Comparison of ENCODE assay signal across 19 cellular contexts in genomic region chr1:156111355-156111962, GRCh38. TPM values are rescaled to one million over a fixed set of nuclear protein-coding genes. Genes with fewer than 3 reads are reported as not detected.
DNase-seq lines count a peak whose midpoint lies in the region; ATAC-seq and TF ChIP-seq lines count a peak whose summit lies in the region.
"Had no signal": no experiment of that assay in that cellular context is flagged by ENCODE, and none has a peak within 500 bp of the region (broad histone marks: within the 10 kb centered on the region; RNA-seq: fewer than 3 reads in every experiment).

No MANE protein-coding gene starts in this region.

- H4K8ac ChIP-seq in mesenchymal stem cell (ENCODE audit: low read length) = no peak overlapping the region

- 80% methylated on average over 4 of the region's 4 CpGs for WGBS in SK-N-SH (ENCODE audit: low lambda C conversion rate)
- 90% methylated on average over 4 of the region's 4 CpGs for WGBS in mesenchymal stem cell
- 46 to 53% methylated on average over 4 of the region's 4 CpGs for WGBS in thyroid gland, 2 donors

- no peak for TF ChIP-seq RAD21 in SK-N-SH (IDR thresholded peaks at IDR 0.05; ENCODE audit: low read length)

- intact Hi-C loops in thyroid gland (cut with DNase I) = no loop called here

- H4K20me1 ChIP-seq in SK-N-SH (ENCODE audit: insufficient read depth) = peaks cover 19% of the 10 kb centered on the region

- peaks cover 9% of the 10 kb centered on the region for H3K79me1 ChIP-seq in mesenchymal stem cell (replicated peaks; ENCODE audit: low read length, poor library complexity, severe bottlenecking)

- H2AK5ac ChIP-seq in mesenchymal stem cell (ENCODE audit: low read length, severe bottlenecking) = no peak overlapping the region

- H3K4me1 ChIP-seq in SK-N-SH (ENCODE audit: control insufficient read depth in 1 of 2, insufficient read depth in 2 of 2, low read depth in 1 of 2, low read length in 1 of 2) (peaks cover 19 to 41% of the 10 kb centered on the region in 2 experiments; a peak in 3 of 4 replicates), mesenchymal stem cell (ENCODE audit: control insufficient read depth, insufficient read depth, low read depth, low read length) (peaks cover 29% of the 10 kb centered on the region), thyroid gland (peaks cover 16 to 49% of the 10 kb centered on the region in 2 donors)

- H3K4me3 Mint-ChIP-seq in brain = peak overlapping the region in 1 of 5 experiments; percentile 71
- H3K4me3 Mint-ChIP-seq: CD4-positive, alpha-beta T cell had no signal

- no peaks in the 10 kb centered on the region for H3K9me3 Mint-ChIP-seq in brain
- H3K9me3 Mint-ChIP-seq: CD4-positive, alpha-beta T cell had no signal

- DNase-seq in SK-N-SH = no peak
- no peak for DNase-seq in mesenchymal stem cell
- no peak for DNase-seq in thyroid gland
- DNase-seq in NCI-H1436 treated with DMSO at 0.1 percent for 48 hours (lab: John Stamatoyannopoulos, UW) = no peak
- no peak for DNase-seq in hippocampal formation (lab: John Stamatoyannopoulos, UW)
- DNase-seq in GM10248 (ENCODE audit: extremely low spot score) = no peak
- DNase-seq: activated CD4-positive, alpha-beta T cell treated with anti-CD3 and anti-CD28 coated beads for 1 hour; activated gamma-delta T cell treated with Interleukin-2 at 50 U/mL for 16 hours; CD4-positive, alpha-beta T cell; cortex of kidney; GM23248; heart left ventricle; NCI-H1417 treated with DMSO at 0.1 percent for 48 hours; NCI-H446 treated with DMSO at 0.1 percent for 48 hours; SHP77 had no signal

- H3K9ac ChIP-seq in SK-N-SH (no peak overlapping the region), mesenchymal stem cell (ENCODE audit: low read length) (peak overlapping the region; percentile 40)

- H2BK120ac ChIP-seq in mesenchymal stem cell (ENCODE audit: low read depth, low read length) = no peak overlapping the region

- peaks cover 0 to 11% of the 10 kb centered on the region in 2 experiments for H3K36me3 ChIP-seq in SK-N-SH (replicated peaks in 1 of 2; ENCODE audit: control insufficient read depth in 1 of 2, insufficient read depth in 2 of 2, low read length in 1 of 2)
- no peaks in the 10 kb centered on the region for H3K36me3 ChIP-seq in mesenchymal stem cell (ENCODE audit: control insufficient read depth in 1 of 2, insufficient read depth in 2 of 2, low read depth in 1 of 2, low read length in 2 of 2)
- no peaks in the 10 kb centered on the region for H3K36me3 ChIP-seq in thyroid gland
- H3K36me3 ChIP-seq: heart left ventricle had no signal

- no peak for TF ChIP-seq EP300 in SK-N-SH (IDR thresholded peaks at IDR 0.05; ENCODE audit: borderline replicate concordance in 1 of 2, low read depth in 1 of 2, low read length in 1 of 2)

- H3K4me3 ChIP-seq in SK-N-SH (ENCODE audit: low read depth in 2 of 2, low read length in 1 of 2) (no peak overlapping the region), mesenchymal stem cell (ENCODE audit: insufficient read depth in 1 of 2, low read depth in 1 of 2, low read length in 2 of 2) (no peak overlapping the region), thyroid gland (replicated peaks in 1 of 3) (no peak overlapping the region)
- H3K4me3 ChIP-seq: GM23248, heart left ventricle, skin epidermis had no signal

- H3K79me2 ChIP-seq in SK-N-SH (ENCODE audit: insufficient read depth) = peaks cover 30% of the 10 kb centered on the region

- 0 out of 2 replicates have a peak overlapping the region, but pooled peaks have one; percentile 95 for H3K4me2 ChIP-seq in SK-N-SH
- H3K4me2 ChIP-seq in mesenchymal stem cell (ENCODE audit: low read length, poor library complexity, severe bottlenecking) = no peak overlapping the region

- no peak overlapping the region for H3K18ac ChIP-seq in mesenchymal stem cell (ENCODE audit: low read depth in 1 of 2, low read length in 2 of 2)

- peaks cover 9% of the 10 kb centered on the region for H3K27me3 Mint-ChIP-seq in brain

- no peak overlapping the region for H2BK15ac ChIP-seq in mesenchymal stem cell (ENCODE audit: low read depth, poor library complexity, severe bottlenecking)

- no peak for ATAC-seq in SK-N-SH treated with all-trans-retinoic acid at 6 μM for 48 hours
- ATAC-seq: heart left ventricle had no signal

- no peaks in the 10 kb centered on the region for H3K9me2 ChIP-seq in SK-N-SH

- no peaks in the 10 kb centered on the region for H3K9me3 ChIP-seq in SK-N-SH
- no peaks in the 10 kb centered on the region for H3K9me3 ChIP-seq in mesenchymal stem cell (ENCODE audit: control insufficient read depth, low read length)
- no peaks in the 10 kb centered on the region for H3K9me3 ChIP-seq in thyroid gland
- H3K9me3 ChIP-seq: heart left ventricle had no signal

- TF ChIP-seq POLR2A in thyroid gland (IDR thresholded peaks at IDR 0.05) = no peak

- H3F3A ChIP-seq in SK-N-SH (replicated peaks; ENCODE audit: insufficient read depth) = peaks cover 43% of the 10 kb centered on the region

- CTCF ChIA-PET in SK-N-SH (lab: Yijun Ruan, JAX) = interaction anchor here (0.6 to 40.5 kb wide), 6 partner anchors 12 to 114 kb away, joined by 3 to 1559 read pairs (median 6); partner anchors contain the start of gene MEX3A
- CTCF ChIA-PET in GM10248 (lab: Yijun Ruan, JAX) = interaction anchor here (1.0 to 27.7 kb wide), 4 partner anchors 12 to 114 kb away, joined by 3 to 1172 read pairs (median 12); partner anchors contain the start of gene MEX3A

- H3K27ac Mint-ChIP-seq in brain = peak overlapping the region in 3 of 5 experiments; percentile 50 to 99 (median 98)

- H3K27me3 ChIP-seq in SK-N-SH (ENCODE audit: insufficient read depth) (no peaks in the 10 kb centered on the region), mesenchymal stem cell (ENCODE audit: control insufficient read depth in 1 of 2, insufficient read depth in 1 of 2, low read length in 2 of 2) (no peaks in the 10 kb centered on the region), thyroid gland (no peaks in the 10 kb centered on the region)
- H3K27me3 ChIP-seq: heart left ventricle had no signal

- POLR2A ChIA-PET in SK-N-SH (lab: Yijun Ruan, JAX) (no interaction called here), GM10248 (lab: Yijun Ruan, JAX) (no interaction called here)

- H3K4me1 Mint-ChIP-seq in brain = peaks cover 71% of the 10 kb centered on the region

- H3K36me3 Mint-ChIP-seq in brain = peaks cover 15% of the 10 kb centered on the region

- H4K91ac ChIP-seq in mesenchymal stem cell (ENCODE audit: low read length) = no peak overlapping the region

- no peak overlapping the region for H3K4ac ChIP-seq in mesenchymal stem cell (ENCODE audit: low read depth in 1 of 2, low read length in 2 of 2)

- TF ChIP-seq CTCF in SK-N-SH (IDR thresholded peaks at IDR 0.05) (no peak), brain (conservative IDR thresholded peaks at IDR 0.05) (no peak), thyroid gland (IDR thresholded peaks at IDR 0.05) (no peak), GM10248 (IDR thresholded peaks at IDR 0.05; ENCODE audit: control extremely low read depth, extremely low read depth, low read depth, missing control alignments) (no peak)

- no peak overlapping the region for H3K23ac ChIP-seq in mesenchymal stem cell (ENCODE audit: low read length in 2 of 2)

- H3K27ac ChIP-seq in SK-N-SH (ENCODE audit: low read depth in 2 of 2, low read length in 1 of 2) = no peak overlapping the region
- no peak overlapping the region for H3K27ac ChIP-seq in mesenchymal stem cell (ENCODE audit: low read length, poor library complexity, severe bottlenecking)
- peak overlapping the region in 2 of 3 donors; percentile 13 to 51 for H3K27ac ChIP-seq in thyroid gland
- H3K27ac ChIP-seq: GM23248 had no signal

- H2BK12ac ChIP-seq in mesenchymal stem cell (ENCODE audit: low read length in 2 of 2) = no peak overlapping the region

- H2BK5ac ChIP-seq in mesenchymal stem cell (ENCODE audit: low read depth, low read length, poor library complexity, severe bottlenecking) = no peak overlapping the region

- H3K14ac ChIP-seq in mesenchymal stem cell (ENCODE audit: low read length in 2 of 2) = no peak overlapping the region

- H2AFZ ChIP-seq in SK-N-SH (ENCODE audit: low read depth) = no peak overlapping the region
- no peak overlapping the region for H2AFZ ChIP-seq in mesenchymal stem cell (ENCODE audit: low read depth, low read length)
- H2AFZ ChIP-seq: GM23248 had no signal

RNA-seq across cellular contexts. Expression of gene LMNA, which starts 3.1 kb away (rescaled TPM):
- 726 and 983 TPM in 2 replicates for polyA plus RNA-seq in SK-N-SH (2012; rRNA removed)
- polyA plus RNA-seq in SK-N-SH (2012; cell fraction: cytosol; rRNA removed) = 396 and 512 TPM in 2 replicates
- 1,848 and 2,172 TPM in 2 replicates for polyA plus RNA-seq in SK-N-SH (2012; cell fraction: nucleus; rRNA removed)
- polyA plus RNA-seq in brain (ENCODE audit: insufficient read depth, low read depth, low replicate concordance) = 55.1 TPM
- polyA plus RNA-seq in mesenchymal stem cell (2013, experiment 1 of 2) = 732 TPM
- 747 TPM for polyA plus RNA-seq in mesenchymal stem cell (2013, experiment 2 of 2)
- 100 to 1,000 TPM; 235 to 412 (median 327) TPM for total RNA-seq in thyroid gland

RNA-seq across cellular contexts. Expression of gene MEX3A, which starts 29.2 kb away (rescaled TPM):
- polyA plus RNA-seq in SK-N-SH (2012; rRNA removed) (15.1 and 16.2 TPM in 2 replicates), brain (ENCODE audit: insufficient read depth, low read depth, low replicate concordance) (91.7 TPM)
- polyA plus RNA-seq in SK-N-SH (2012; cell fraction: cytosol; rRNA removed) = 8.7 and 14.2 TPM in 2 replicates
- polyA plus RNA-seq in SK-N-SH (2012; cell fraction: nucleus; rRNA removed) = 23.2 and 26.8 TPM in 2 replicates
- polyA plus RNA-seq in mesenchymal stem cell (2013, experiment 1 of 2) = 10.4 TPM
- polyA plus RNA-seq in mesenchymal stem cell (2013, experiment 2 of 2) = 10.7 TPM
- total RNA-seq in thyroid gland = 1 to 10 TPM in 1 of 4 donors, under 1 TPM in 3; 0.17 to 1.8 (median 0.33) TPM

RNA-seq across cellular contexts. Expression of gene SEMA4A, which starts 41.9 kb away (rescaled TPM):
- polyA plus RNA-seq in SK-N-SH (2012; rRNA removed) (1.3 and 2.3 TPM in 2 replicates), brain (ENCODE audit: insufficient read depth, low read depth, low replicate concordance) (6.6 TPM)
- polyA plus RNA-seq in SK-N-SH (2012; cell fraction: cytosol; rRNA removed) = 0.33 and 0.73 TPM in 2 replicates
- 11.2 and 13.5 TPM in 2 replicates for polyA plus RNA-seq in SK-N-SH (2012; cell fraction: nucleus; rRNA removed)
- 0.61 TPM for polyA plus RNA-seq in mesenchymal stem cell (2013, experiment 1 of 2)
- polyA plus RNA-seq in mesenchymal stem cell (2013, experiment 2 of 2) = 0.40 TPM
- 10 to 100 TPM; 21.5 to 50.8 (median 37.5) TPM for total RNA-seq in thyroid gland

RNA-seq across cellular contexts. Expression of gene RAB25, which starts 50.5 kb away (rescaled TPM):
- polyA plus RNA-seq in SK-N-SH (2012; rRNA removed) (not detected in 2 replicates), brain (ENCODE audit: insufficient read depth, low read depth, low replicate concordance) (113 TPM)
- 0.17 TPM in 1 of 2 replicates, not detected in the other for polyA plus RNA-seq in SK-N-SH (2012; cell fraction: cytosol; rRNA removed)
- polyA plus RNA-seq in SK-N-SH (2012; cell fraction: nucleus; rRNA removed) = 0.17 and 0.33 TPM in 2 replicates
- not detected for polyA plus RNA-seq in mesenchymal stem cell (2013, experiment 1 of 2)
- not detected for polyA plus RNA-seq in mesenchymal stem cell (2013, experiment 2 of 2)
- total RNA-seq in thyroid gland = 10 to 100 TPM; 65.9 to 88.0 (median 74.1) TPM
- total RNA-seq: GM23248, heart left ventricle, osteoblast had no signal
- polyA plus RNA-seq: GM23248 had no signal

RNA-seq across cellular contexts. Expression of gene LAMTOR2, which starts 56.9 kb away (rescaled TPM):
- polyA plus RNA-seq in SK-N-SH (2012; rRNA removed) (184 and 230 TPM in 2 replicates), brain (ENCODE audit: insufficient read depth, low read depth, low replicate concordance) (126 TPM)
- polyA plus RNA-seq in SK-N-SH (2012; cell fraction: cytosol; rRNA removed) = 164 and 185 TPM in 2 replicates
- 55.1 and 103 TPM in 2 replicates for polyA plus RNA-seq in SK-N-SH (2012; cell fraction: nucleus; rRNA removed)
- 87.6 TPM for polyA plus RNA-seq in mesenchymal stem cell (2013, experiment 1 of 2)
- polyA plus RNA-seq in mesenchymal stem cell (2013, experiment 2 of 2) = 91.2 TPM
- 10 to 100 TPM; 14.7 to 76.8 (median 41.1) TPM for total RNA-seq in thyroid gland

Comparison
In these comparisons a context has a peak if more than half of its experiments do, and no peak if none do; other contexts are left out.
1. H3K27ac ChIP-seq: peak in thyroid gland (2 of 3); none in SK-N-SH (0 of 2) and mesenchymal stem cell (single experiment).